In genomic region chr1:65804584-65804983, GRCh38 we compare ENCODE assay signal across 21 cellular contexts.
"Had no signal": no experiment of that assay in that cellular context is flagged by ENCODE, and none has a peak within 500 bp of the region (broad histone marks: within the 10 kb centered on the region; RNA-seq: fewer than 3 reads in every experiment).

No MANE protein-coding gene starts in this region.

- H3K27ac Mint-ChIP-seq: memory B cell, mesothelial cell of epicardium, natural killer cell, neural progenitor cell had no signal

- DNase-seq: effector memory CD4-positive, alpha-beta T cell; glutamatergic neuron; islet precursor cell; left lung; lower lobe of right lung; natural killer cell; nucleus accumbens; ovary; right cardiac atrium; small intestine; stimulated activated CD4-positive, alpha-beta T cell treated with anti-CD3 and anti-CD28 coated beads, Interleukin-12 subunit alpha, Interleukin-12 subunit beta, amount 100 ng/mL, for 4 hours; stimulated activated naive CD4-positive, alpha-beta T cell; stomach; substantia nigra; transverse colon had no signal

- H3K4me3 Mint-ChIP-seq: memory B cell, mesothelial cell of epicardium, natural killer cell, neural progenitor cell had no signal

- ATAC-seq: esophagus mucosa, gastroesophageal sphincter, left lung, lower lobe of right lung, natural killer cell, right cardiac atrium had no signal

- H3K27ac ChIP-seq: gastroesophageal sphincter, left lung, lower lobe of right lung, neural progenitor cell, ovary, stomach, thoracic aorta, transverse colon had no signal

- H3K4me2 ChIP-seq: neural progenitor cell had no signal

- H3K4me1 Mint-ChIP-seq: memory B cell, mesothelial cell of epicardium, natural killer cell, neural progenitor cell had no signal

- H3K9ac ChIP-seq: neural progenitor cell had no signal

- H3K4me3 ChIP-seq: gastroesophageal sphincter, left lung, lower lobe of right lung, neural progenitor cell, ovary, stomach, thoracic aorta, transverse colon had no signal

- H3K27me3 ChIP-seq: gastroesophageal sphincter, left lung, neural progenitor cell, ovary, stomach, transverse colon had no signal

- H3K9me3 Mint-ChIP-seq: memory B cell, mesothelial cell of epicardium, natural killer cell, neural progenitor cell had no signal

- H2AFZ ChIP-seq: neural progenitor cell had no signal

- H3K36me3 ChIP-seq: gastroesophageal sphincter, left lung, lower lobe of right lung, neural progenitor cell, ovary, stomach, thoracic aorta, transverse colon had no signal

- H3K36me3 Mint-ChIP-seq: memory B cell, mesothelial cell of epicardium, natural killer cell, neural progenitor cell had no signal

- H3K9me3 ChIP-seq: gastroesophageal sphincter, left lung, lower lobe of right lung, ovary, stomach, thoracic aorta, transverse colon had no signal

- H3K4me1 ChIP-seq: gastroesophageal sphincter, left lung, lower lobe of right lung, neural progenitor cell, stomach, transverse colon had no signal
